ENCODE assay signal across 1 cellular context in genomic region chr3:23094890-23095462, GRCh38.
A peak's percentile ranks its signal among the peaks of the same experiment; 100 is the strongest.
TF ChIP-seq lines count a peak whose summit lies in the region.

No MANE protein-coding gene starts in this region.

TF ChIP-seq in HEK293, 187 proteins besides CTCF, POLR2A, EP300 and RAD21 (continued from another document and continues in another):
- TF ChIP-seq ZNF23 (tag by site-specific recombination; IDR thresholded peaks at IDR 0.05; ENCODE audit: borderline replicate concordance) (no peak), ZNF747 (tag by site-specific recombination; IDR thresholded peaks at IDR 0.05) (no peak), ZNF354C (tag by site-specific recombination; IDR thresholded peaks at IDR 0.05; ENCODE audit: borderline replicate concordance, low read depth) (no peak), ZNF514 (tag by site-specific recombination; IDR thresholded peaks at IDR 0.05) (no peak), RBAK (tag by site-specific recombination; IDR thresholded peaks at IDR 0.05) (no peak), ZNF266 (tag by site-specific recombination; IDR thresholded peaks at IDR 0.05; ENCODE audit: low read depth) (no peak), SCRT2 (tag by site-specific recombination; IDR thresholded peaks at IDR 0.05) (peak; percentile 99), ZNF202 (tag by site-specific recombination; IDR thresholded peaks at IDR 0.05; ENCODE audit: borderline replicate concordance) (no peak), ZNF248 (tag by site-specific recombination; IDR thresholded peaks at IDR 0.05) (no peak), KLF10 (tag by site-specific recombination; IDR thresholded peaks at IDR 0.05) (no peak), KLF17 (tag by site-specific recombination; IDR thresholded peaks at IDR 0.05) (peak; percentile 25; the same call in 1 of the 2 replicates), ZNF621 (tag by site-specific recombination; IDR thresholded peaks at IDR 0.05) (no peak), ZBTB49 (tag by site-specific recombination; IDR thresholded peaks at IDR 0.05; ENCODE audit: low read depth) (no peak), ZNF112 (tag by site-specific recombination; IDR thresholded peaks at IDR 0.05) (no peak), ZNF571 (tag by site-specific recombination; IDR thresholded peaks at IDR 0.05) (no peak), ZNF366 (tag by site-specific recombination; conservative IDR thresholded peaks at IDR 0.05) (peak; percentile 74), ZNF398 (tag by site-specific recombination; IDR thresholded peaks at IDR 0.05) (peak; percentile 46), INSM2 (tag by site-specific recombination; IDR thresholded peaks at IDR 0.05) (0 out of 2 replicates have a peak, but pooled peaks have one; percentile 45), ZBTB1 (tag by site-specific recombination; IDR thresholded peaks at IDR 0.05) (no peak), SP3 (tag by site-specific recombination; IDR thresholded peaks at IDR 0.05) (peak; percentile 32; the same call in 1 of the 2 replicates), ZNF175 (tag by site-specific recombination; IDR thresholded peaks at IDR 0.05) (no peak), AEBP2 (tag by site-specific recombination; IDR thresholded peaks at IDR 0.05; ENCODE audit: borderline replicate concordance) (no peak), ZNF530 (tag by site-specific recombination; IDR thresholded peaks at IDR 0.05; ENCODE audit: low read depth) (no peak), SP7 (tag by site-specific recombination; IDR thresholded peaks at IDR 0.05) (peak; percentile 67), ZNF48 (tag by site-specific recombination; IDR thresholded peaks at IDR 0.05) (no peak), ZBTB17 (tag by site-specific recombination; IDR thresholded peaks at IDR 0.05) (no peak), ZBTB26 (tag by site-specific recombination; optimal IDR thresholded peaks at IDR 0.05) (no peak), MZF1 (tag by site-specific recombination; IDR thresholded peaks at IDR 0.05; ENCODE audit: borderline replicate concordance) (0 out of 2 replicates have a peak, but pooled peaks have one; percentile 22), ZSCAN23 (tag by site-specific recombination; IDR thresholded peaks at IDR 0.05) (no peak), ZNF394 (tag by site-specific recombination; IDR thresholded peaks at IDR 0.05; ENCODE audit: borderline replicate concordance) (peak; percentile 29; the same call in 1 of the 2 replicates), ZBTB21 (tag by site-specific recombination; IDR thresholded peaks at IDR 0.05) (peak; percentile 33; the same call in 1 of the 2 replicates), YY1 (tag by site-specific recombination; IDR thresholded peaks at IDR 0.05) (no peak), ZNF510 (tag by site-specific recombination; IDR thresholded peaks at IDR 0.05; ENCODE audit: insufficient replicate concordance) (no peak), ZNF133 (tag by site-specific recombination; IDR thresholded peaks at IDR 0.05) (no peak), PRDM10 (tag by site-specific recombination; IDR thresholded peaks at IDR 0.05) (peak; percentile 97), ZNF114 (tag by site-specific recombination; IDR thresholded peaks at IDR 0.05) (no peak), KLF8 (tag by site-specific recombination; IDR thresholded peaks at IDR 0.05) (peak; percentile 56; the same call in 1 of the 2 replicates), ZNF169 (tag by site-specific recombination; IDR thresholded peaks at IDR 0.05) (no peak), GLI2 (tag by site-specific recombination; IDR thresholded peaks at IDR 0.05; ENCODE audit: borderline replicate concordance, low read depth) (no peak), ZSCAN16 (tag by site-specific recombination; IDR thresholded peaks at IDR 0.05) (no peak), HOXC10 (CRISPR knock-in tag; IDR thresholded peaks at IDR 0.05) (no peak), HIC1 (tag by site-specific recombination; IDR thresholded peaks at IDR 0.05) (peak; percentile 51; the same call in 1 of the 2 replicates), ZNF776 (tag by site-specific recombination; IDR thresholded peaks at IDR 0.05; ENCODE audit: borderline replicate concordance) (no peak), ZNF416 (tag by site-specific recombination; IDR thresholded peaks at IDR 0.05) (no peak), SALL2 (tag by site-specific recombination; IDR thresholded peaks at IDR 0.05; ENCODE audit: borderline replicate concordance) (no peak), ZNF561 (tag by site-specific recombination; IDR thresholded peaks at IDR 0.05; ENCODE audit: borderline replicate concordance) (no peak), ZNF791 (tag by site-specific recombination; IDR thresholded peaks at IDR 0.05) (no peak), ZFHX2 (tag by site-specific recombination; conservative IDR thresholded peaks at IDR 0.05) (no peak), SP2 (tag by site-specific recombination; IDR thresholded peaks at IDR 0.05) (no peak), ZNF184 (tag by site-specific recombination; IDR thresholded peaks at IDR 0.05) (0 out of 2 replicates have a peak, but pooled peaks have one; percentile 13), BCL11A (tag by site-specific recombination; IDR thresholded peaks at IDR 0.05; ENCODE audit: low read depth) (no peak), ZNF24 (tag by site-specific recombination; IDR thresholded peaks at IDR 0.05) (peak; percentile 72), ZNF391 (tag by site-specific recombination; IDR thresholded peaks at IDR 0.05; ENCODE audit: borderline replicate concordance, low read depth) (no peak), ZNF146 (tag by site-specific recombination; IDR thresholded peaks at IDR 0.05) (no peak), ZBTB7A (tag by site-specific recombination; IDR thresholded peaks at IDR 0.05; ENCODE audit: low read depth) (no peak), ZNF658 (tag by site-specific recombination; IDR thresholded peaks at IDR 0.05) (no peak), ZNF624 (tag by site-specific recombination; IDR thresholded peaks at IDR 0.05) (no peak), ZNF292 (tag by site-specific recombination; IDR thresholded peaks at IDR 0.05; ENCODE audit: borderline replicate concordance, low read depth) (no peak), ZNF324 (tag by site-specific recombination; IDR thresholded peaks at IDR 0.05) (0 out of 2 replicates have a peak, but pooled peaks have one; percentile 43)
